ENCODE assay signal across 5 cellular contexts in genomic region chr2:29560566-29560965, GRCh38.
"Had no signal": no experiment of that assay in that cellular context is flagged by ENCODE, and none has a peak within 500 bp of the region (broad histone marks: within the 10 kb centered on the region; RNA-seq: fewer than 3 reads in every experiment).

No MANE protein-coding gene starts in this region.

- DNase-seq: H9, HCEC 1CT, IMR-90 had no signal

- H3K4me3 ChIP-seq: GM23338, K562 had no signal
